ENCODE assay signal across 9 cellular contexts in genomic region chr14:105026789-105027563, GRCh38. TPM values are rescaled to one million over a fixed set of nuclear protein-coding genes. Genes with fewer than 3 reads are reported as not detected.
DNase-seq lines count a peak whose midpoint lies in the region; ATAC-seq and TF ChIP-seq lines count a peak whose summit lies in the region.
"Had no signal": no experiment of that assay in that cellular context is flagged by ENCODE, and none has a peak within 500 bp of the region (broad histone marks: within the 10 kb centered on the region; RNA-seq: fewer than 3 reads in every experiment).

No MANE protein-coding gene starts in this region.

- ATAC-seq in body of pancreas, result no peak

- TF ChIP-seq EP300 in suprapubic skin (IDR thresholded peaks at IDR 0.05), result no peak

- DNase-seq in DMS 273 treated with DMSO at 0.1 percent for 48 hours (lab: John Stamatoyannopoulos, UW), result peak; percentile 35
- DNase-seq in HT-29 (ENCODE audit: low spot score), result peak; percentile 11
- peak; percentile 52 for DNase-seq in fibroblast of the aortic adventitia (ENCODE audit: low read depth)
- DNase-seq in NCI-H146 (lab: John Stamatoyannopoulos, UW), result no peak
- no peak for DNase-seq in NCI-H2029 (lab: John Stamatoyannopoulos, UW)
- DNase-seq in suprapubic skin (ENCODE audit: low spot score in 2 of 2), result no peak
- no peak for DNase-seq in body of pancreas

- no peaks in the 10 kb centered on the region for H4K20me1 ChIP-seq in SU-DHL-6 (ENCODE audit: low read depth, low read length)

- no peaks in the 10 kb centered on the region for H3K79me2 ChIP-seq in SU-DHL-6 (ENCODE audit: insufficient read depth, low read length)
- H3K79me2 ChIP-seq: parathyroid adenoma had no signal

- H2AFZ ChIP-seq in SU-DHL-6 (ENCODE audit: low read depth, low read length, severe bottlenecking), result no peak overlapping the region
- H2AFZ ChIP-seq: parathyroid adenoma had no signal

- TF ChIP-seq CTCF in SU-DHL-6 (IDR thresholded peaks at IDR 0.05; ENCODE audit: insufficient read depth, low read length, poor library complexity, severe bottlenecking) (no peak), fibroblast of the aortic adventitia (IDR thresholded peaks at IDR 0.05; ENCODE audit: insufficient read depth, low read length) (no peak), suprapubic skin (IDR thresholded peaks at IDR 0.05) (no peak), body of pancreas (IDR thresholded peaks at IDR 0.05) (no peak)

- 0 out of 2 replicates have a peak, but pooled peaks cover 12% of the 10 kb centered on the region for H3F3A ChIP-seq in SU-DHL-6 (ENCODE audit: insufficient read depth)

- TF ChIP-seq POLR2A in suprapubic skin (IDR thresholded peaks at IDR 0.05) (no peak), body of pancreas (IDR thresholded peaks at IDR 0.05) (no peak)

- H3K9me3 ChIP-seq in SU-DHL-6 (ENCODE audit: insufficient read depth, low read length) (no peaks in the 10 kb centered on the region), suprapubic skin (no peaks in the 10 kb centered on the region), body of pancreas (no peaks in the 10 kb centered on the region)

- intact Hi-C loops in body of pancreas (cut with DNase I), result no loop called here

- H3K9ac ChIP-seq in SU-DHL-6 (ENCODE audit: low read length), result no peak overlapping the region
- H3K9ac ChIP-seq: parathyroid adenoma had no signal

- WGBS in suprapubic skin, result 29% methylated on average over 1 of the region's 1 CpG
- WGBS in body of pancreas, 2 donors, result 24 to 57% methylated on average over 1 of the region's 1 CpG

- no peaks in the 10 kb centered on the region for H3K9me2 ChIP-seq in SU-DHL-6 (replicated peaks; ENCODE audit: insufficient read depth, low read length)

- H3K27me3 ChIP-seq in SU-DHL-6 (ENCODE audit: low read length), result no peaks in the 10 kb centered on the region
- no peaks in the 10 kb centered on the region for H3K27me3 ChIP-seq in suprapubic skin
- H3K27me3 ChIP-seq in body of pancreas, result no peaks in the 10 kb centered on the region

- peak overlapping the region; percentile 13 for H3K4me2 ChIP-seq in SU-DHL-6 (ENCODE audit: low read depth, low read length, poor library complexity, severe bottlenecking)

- H3K4me3 ChIP-seq in SU-DHL-6 (ENCODE audit: insufficient read depth, low read length, poor library complexity, severe bottlenecking) (no peak overlapping the region), fibroblast of the aortic adventitia (ENCODE audit: low read depth, low read length) (no peak overlapping the region), suprapubic skin (no peak overlapping the region), body of pancreas (no peak overlapping the region)

- H3K36me3 ChIP-seq in SU-DHL-6 (ENCODE audit: low read length), result no peaks in the 10 kb centered on the region
- no peaks in the 10 kb centered on the region for H3K36me3 ChIP-seq in suprapubic skin
- H3K36me3 ChIP-seq in body of pancreas (replicated peaks in 1 of 2; ENCODE audit: insufficient read depth in 1 of 2, low read depth in 2 of 2), result no peaks in the 10 kb centered on the region

- H3K27ac ChIP-seq in SU-DHL-6 (ENCODE audit: low read depth, low read length), result no peak overlapping the region
- H3K27ac ChIP-seq in suprapubic skin, result no peak overlapping the region
- no peak overlapping the region for H3K27ac ChIP-seq in body of pancreas
- H3K27ac ChIP-seq: parathyroid adenoma had no signal

- H3K4me1 ChIP-seq in suprapubic skin (peaks cover 7% of the 10 kb centered on the region), body of pancreas (peaks cover 3% of the 10 kb centered on the region)
- H3K4me1 ChIP-seq: parathyroid adenoma had no signal

RNA-seq across cellular contexts. Expression of gene CDCA4, which starts 6.1 kb away (rescaled TPM):
- total RNA-seq in HT-29 (2014; rRNA removed; shearing (Covaris generic)), result 45.4 and 45.7 TPM in 2 replicates
- total RNA-seq in fibroblast of the aortic adventitia (ENCODE audit: low replicate concordance) (4.0 and 41.1 TPM in 2 replicates), suprapubic skin (10 to 100 TPM; 27.7 to 38.6 (median 35.8) TPM), body of pancreas (1 to 10 TPM; 2.6 to 4.7 TPM)

RNA-seq across cellular contexts. Expression of gene GPR132, which starts 38.3 kb away (rescaled TPM):
- not detected in 2 replicates for total RNA-seq in HT-29 (2014; rRNA removed; shearing (Covaris generic))
- total RNA-seq in fibroblast of the aortic adventitia (ENCODE audit: low replicate concordance) (0.09 and 0.16 TPM in 2 replicates), suprapubic skin (1 to 10 TPM in 2 of 4 donors, under 1 TPM in 2; 0.95 to 2.7 (median 1.3) TPM), body of pancreas (1 to 10 TPM in 1 of 2 donors, not detected in 1; 1.0 TPM)

RNA-seq across cellular contexts. Expression of gene CLBA1, which starts 41.4 kb away (rescaled TPM):
- total RNA-seq in HT-29 (2014; rRNA removed; shearing (Covaris generic)), result 9.8 and 11.6 TPM in 2 replicates
- total RNA-seq in fibroblast of the aortic adventitia (ENCODE audit: low replicate concordance) (2.8 and 8.0 TPM in 2 replicates), suprapubic skin (10 to 100 TPM in 2 of 4 donors, 1 to 10 TPM in 2; 6.3 to 10.9 (median 9.1) TPM), body of pancreas (10 to 100 TPM in 1 of 2 donors, 1 to 10 TPM in 1; 8.6 to 21.1 TPM)

RNA-seq across cellular contexts. Expression of gene AHNAK2, which starts 48.8 kb away (rescaled TPM):
- total RNA-seq in HT-29 (2014; rRNA removed; shearing (Covaris generic)), result 1.5 and 1.6 TPM in 2 replicates
- total RNA-seq in fibroblast of the aortic adventitia (ENCODE audit: low replicate concordance) (78.4 and 164 TPM in 2 replicates), suprapubic skin (100 to 1,000 TPM; 829 to 975 (median 858) TPM), body of pancreas (1 to 10 TPM; 3.6 to 5.2 TPM)

Comparison
In these comparisons a context has a peak if more than half of its experiments do, and no peak if none do; other contexts are left out.
1. DNase-seq: peak in DMS 273 treated with DMSO at 0.1 percent for 48 hours (single experiment), HT-29 (single experiment) and fibroblast of the aortic adventitia (single experiment); none in NCI-H146 (single experiment), NCI-H2029 (single experiment), suprapubic skin (0 of 2) and body of pancreas (0 of 4).